ENCODE assay signal across 20 cellular contexts in genomic region chr16:52574105-52574437, GRCh38. TPM values are rescaled to one million over a fixed set of nuclear protein-coding genes. Genes with fewer than 3 reads are reported as not detected.
"Had no signal": no experiment of that assay in that cellular context is flagged by ENCODE, and none has a peak within 500 bp of the region (broad histone marks: within the 10 kb centered on the region; RNA-seq: fewer than 3 reads in every experiment).

No MANE protein-coding gene starts in this region.

- DNase-seq: activated naive CD4-positive, alpha-beta T cell; activated naive CD8-positive, alpha-beta T cell treated with anti-CD3 and anti-CD28 coated beads, Interleukin-2, amount 10 ng/mL, durations not matched to agents 7 days and 5 days; anterior cingulate cortex; cerebellar nuclear complex; effector memory CD8-positive, alpha-beta T cell; foreskin keratinocyte; glutamatergic neuron; retina; stimulated activated CD4-positive, alpha-beta T cell treated with anti-CD3 and anti-CD28 coated beads, Interleukin-15, amount 100 ng/mL, for 24 hours; stimulated activated CD4-positive, alpha-beta T cell treated with anti-CD3 and anti-CD28 coated beads, Interleukin-4, amount 100 ng/mL, for 1 hour; stimulated activated naive B cell treated with anti-CD40 and anti-IgM and Interleukin-4, amounts not matched to agents 10 μg/mL and 1 μg/mL and 100 μg/mL, for 72 hours; substantia nigra; T-cell; T-helper 9 cell; trophoblast cell had no signal

- H3K27me3 ChIP-seq: foreskin keratinocyte had no signal

- H3K27ac ChIP-seq: foreskin keratinocyte had no signal

- ATAC-seq: activated CD4-positive, CD25-positive, alpha-beta regulatory T cell treated with anti-CD3 and anti-CD28 coated beads, Interleukin-2, amount 50 U/mL, for 24 hours; effector memory CD8-positive, alpha-beta T cell; foreskin keratinocyte; natural killer cell treated with Interleukin-12 subunit alpha and Interleukin-12 subunit beta and Interleukin-15 and Interleukin-18, amount 100 ng/mL, for 72 hours; stimulated activated naive B cell treated with anti-CD40 and anti-IgM and Interleukin-4, amounts not matched to agents 10 μg/mL and 1 μg/mL and 100 μg/mL, for 72 hours; T-cell had no signal

- H3K4me1 ChIP-seq: foreskin keratinocyte had no signal

RNA-seq across cellular contexts. Expression of gene TOX3, which starts 27.1 kb away (rescaled TPM):
- total RNA-seq: activated CD8-positive, alpha-beta memory T cell treated with anti-CD3 and anti-CD28 coated beads for 36 hours; activated naive CD8-positive, alpha-beta T cell treated with anti-CD3 and anti-CD28 coated beads, Interleukin-2, amount 10 ng/mL, durations not matched to agents 7 days and 5 days; activated T-helper 1 cell treated with anti-CD3 and anti-CD28 coated beads, Interleukin-12 subunit alpha, Interleukin-12 subunit beta, Interleukin-2, Interleukin-4 antibody, amounts not matched to agents 30 ng/mL and 10 ng/mL and 1 ng/mL, durations not matched to agents 14 hours and 24 hours and 36 hours; foreskin keratinocyte; lung microvascular endothelial cell; natural killer cell treated with Interleukin-12 subunit alpha and Interleukin-12 subunit beta and Interleukin-15 and Interleukin-18, amount 100 ng/mL, for 72 hours had no signal
